Comparison of ENCODE assay signal across 8 cellular contexts in genomic region chr7:74405191-74405898, GRCh38. TPM values are rescaled to one million over a fixed set of nuclear protein-coding genes. Genes with fewer than 3 reads are reported as not detected.
DNase-seq lines count a peak whose midpoint lies in the region; ATAC-seq and TF ChIP-seq lines count a peak whose summit lies in the region.

No MANE protein-coding gene starts in this region.

- peak overlapping the region; percentile 83 for H3K4me2 ChIP-seq in BLaER1

- peak overlapping the region; percentile 57 for H3K4me3 ChIP-seq in BLaER1

- DNase-seq in HFFc6 (no peak), iPS-NIHi7 (ENCODE audit: extremely low spot score) (peak; percentile 88), NCI-H446 treated with DMSO at 0.1 percent for 48 hours (lab: John Stamatoyannopoulos, UW) (no peak), C1 segment of cervical spinal cord (lab: John Stamatoyannopoulos, UW) (no peak), occipital lobe (lab: John Stamatoyannopoulos, UW) (no peak)

- peaks cover 7% of the 10 kb centered on the region for H3K4me1 Mint-ChIP-seq in HFFc6 (ENCODE audit: low read depth)

- peaks cover 4% of the 10 kb centered on the region; the same call in 1 of the 2 replicates for H3K27me3 Mint-ChIP-seq in HFFc6 (ENCODE audit: insufficient read depth)

- H3K9ac ChIP-seq in BLaER1: peak overlapping the region; percentile 82

- no peaks in the 10 kb centered on the region for H3K9me3 ChIP-seq in BLaER1

- H3K9me3 Mint-ChIP-seq in HFFc6: no peaks in the 10 kb centered on the region

- no peak overlapping the region for H3K27ac Mint-ChIP-seq in HFFc6

- peaks cover 48% of the 10 kb centered on the region for H3K36me3 ChIP-seq in BLaER1

- peaks cover 52% of the 10 kb centered on the region for H3K4me1 ChIP-seq in BLaER1

- H3K27ac ChIP-seq in BLaER1 (peak overlapping the region; percentile 96), VCaP (no peak overlapping the region)

- H3K4me3 Mint-ChIP-seq in HFFc6: no peak overlapping the region

- ATAC-seq in GM21447 (IDR thresholded peaks at IDR 0.05; ENCODE audit: unreplicated experiment): no peak

- TF ChIP-seq CTCF in HFFc6 (IDR thresholded peaks at IDR 0.05) (peak; percentile 69), VCaP (conservative IDR thresholded peaks at IDR 0.05) (peak; percentile 56)

- peaks cover 4% of the 10 kb centered on the region; the same call in 1 of the 2 replicates for H3K36me3 Mint-ChIP-seq in HFFc6 (ENCODE audit: low read depth)

- no peaks in the 10 kb centered on the region for H3K27me3 ChIP-seq in BLaER1

- H4K20me1 ChIP-seq in BLaER1: peaks cover 9% of the 10 kb centered on the region; the same call in 1 of the 2 replicates

RNA-seq across cellular contexts. Expression of gene GTF2IRD1, which starts 48.4 kb away (rescaled TPM):
- 10 to 100 TPM; 19.7 to 24.6 (median 22.4) TPM for total RNA-seq in HFFc6 (2021; fragmentation: NEBNext Ultra II Directional; extraction: Animal tissue kit (Norgen Biotek cat#: 25700))
- 16.1 TPM for total RNA-seq in occipital lobe
